In genomic region chr1:155847823-155848529, GRCh38 we compare ENCODE assay signal across 16 cellular contexts. TPM values are rescaled to one million over a fixed set of nuclear protein-coding genes. Genes with fewer than 3 reads are reported as not detected.
DNase-seq lines count a peak whose midpoint lies in the region; ATAC-seq, FAIRE-seq and TF ChIP-seq lines count a peak whose summit lies in the region.
"Had no signal": no experiment of that assay in that cellular context is flagged by ENCODE, and none has a peak within 500 bp of the region (broad histone marks: within the 10 kb centered on the region; RNA-seq: fewer than 3 reads in every experiment).

No MANE protein-coding gene starts in this region.

- no peak overlapping the region for H2AFZ ChIP-seq in astrocyte (ENCODE audit: low read depth, low read length)

- peak in 3 of 4 experiments; percentile 38 to 66 (median 44) for ATAC-seq in T-cell (replicated peaks in 1 of 4)
- ATAC-seq in GM18520 (IDR thresholded peaks at IDR 0.05; ENCODE audit: unreplicated experiment), result no peak

- peaks cover 9% of the 10 kb centered on the region for H3K36me3 ChIP-seq in astrocyte (ENCODE audit: insufficient read depth, low read length)

- H3K27ac ChIP-seq in astrocyte (ENCODE audit: low read depth, low read length), result no peak overlapping the region
- H3K27ac ChIP-seq: vagina had no signal

- TF ChIP-seq CTCF in astrocyte (IDR thresholded peaks at IDR 0.05; ENCODE audit: insufficient read depth, low read depth, low read length) (no peak), osteocyte (IDR thresholded peaks at IDR 0.05) (no peak)

- H3K9ac ChIP-seq in astrocyte (ENCODE audit: low read length), result no peak overlapping the region

- H3K36me3 Mint-ChIP-seq in activated CD4-positive, alpha-beta T cell treated with anti-CD3 and anti-CD28 coated beads, Interleukin-2, amount 10 ng/mL, durations not matched to agents 7 days and 5 days (ENCODE audit: low read depth), result peaks cover 70% of the 10 kb centered on the region
- H3K36me3 Mint-ChIP-seq in T-cell, result peaks cover 49% of the 10 kb centered on the region
- peaks cover 26% of the 10 kb centered on the region for H3K36me3 Mint-ChIP-seq in astrocyte (ENCODE audit: low read depth, unreplicated experiment)
- H3K36me3 Mint-ChIP-seq in osteocyte (ENCODE audit: unreplicated experiment), result peaks cover 39% of the 10 kb centered on the region

- DNase-seq in activated CD4-positive, alpha-beta T cell treated with anti-CD3 and anti-CD28 coated beads, Interleukin-2, amount 10 ng/mL, durations not matched to agents 7 days and 5 days, result no peak
- DNase-seq in activated CD4-positive, alpha-beta T cell treated with anti-CD3 and anti-CD28 coated beads for 48 hours, result no peak
- DNase-seq in T-cell, result no peak
- no peak for DNase-seq in astrocyte (ENCODE audit: low read depth)
- DNase-seq in osteocyte (ENCODE audit: extremely low spot score, unreplicated experiment), result no peak
- no peak for DNase-seq in NCI-H2029 treated with DMSO at 0.1 percent for 48 hours (lab: John Stamatoyannopoulos, UW)
- no peak for DNase-seq in GDM1 (lab: John Stamatoyannopoulos, UW)
- DNase-seq: activated CD4-positive, CD25-positive, alpha-beta regulatory T cell; head of caudate nucleus; mammary epithelial cell; NCI-H1048; NCI-H2107; NCI-H82; retina had no signal

- no peaks in the 10 kb centered on the region for H3K27me3 Mint-ChIP-seq in activated CD4-positive, alpha-beta T cell treated with anti-CD3 and anti-CD28 coated beads, Interleukin-2, amount 10 ng/mL, durations not matched to agents 7 days and 5 days
- H3K27me3 Mint-ChIP-seq in T-cell (no peaks in the 10 kb centered on the region), astrocyte (ENCODE audit: low read depth, unreplicated experiment) (no peaks in the 10 kb centered on the region), osteocyte (ENCODE audit: unreplicated experiment) (no peaks in the 10 kb centered on the region)

- POLR2A ChIA-PET in activated CD4-positive, alpha-beta T cell treated with anti-CD3 and anti-CD28 coated beads, Interleukin-2, amount 10 ng/mL, durations not matched to agents 7 days and 5 days (lab: Charles Lee), result no interaction called here
- POLR2A ChIA-PET in T-cell (lab: Charles Lee), result interaction anchor here (0.5 to 1.0 kb wide), 3 partner anchors 8 to 23 kb away, joined by 3 to 6 read pairs (median 4); no protein-coding TSS in a partner anchor

- H3K4me2 ChIP-seq in astrocyte (ENCODE audit: low read length), result no peak overlapping the region

- H4K20me1 ChIP-seq in astrocyte (ENCODE audit: insufficient read depth, low read length), result peaks cover 65% of the 10 kb centered on the region

- H3K4me1 Mint-ChIP-seq in activated CD4-positive, alpha-beta T cell treated with anti-CD3 and anti-CD28 coated beads, Interleukin-2, amount 10 ng/mL, durations not matched to agents 7 days and 5 days, result peaks cover 53% of the 10 kb centered on the region
- H3K4me1 Mint-ChIP-seq in T-cell (peaks cover 63 to 74% (median 73%) of the 10 kb centered on the region in 3 donors), astrocyte (ENCODE audit: low read depth, unreplicated experiment) (peaks cover 6% of the 10 kb centered on the region), osteocyte (ENCODE audit: unreplicated experiment) (peaks cover 4% of the 10 kb centered on the region)

- H3K9me3 ChIP-seq in astrocyte (ENCODE audit: insufficient read depth, low read depth, low read length), result no peaks in the 10 kb centered on the region
- H3K9me3 ChIP-seq: vagina had no signal

- H3K4me1 ChIP-seq in astrocyte (ENCODE audit: insufficient read depth, low read length), result no peaks in the 10 kb centered on the region
- H3K4me1 ChIP-seq: vagina had no signal

- H3K9me3 Mint-ChIP-seq in activated CD4-positive, alpha-beta T cell treated with anti-CD3 and anti-CD28 coated beads, Interleukin-2, amount 10 ng/mL, durations not matched to agents 7 days and 5 days, result no peaks in the 10 kb centered on the region
- no peaks in the 10 kb centered on the region for H3K9me3 Mint-ChIP-seq in T-cell
- H3K9me3 Mint-ChIP-seq in astrocyte (ENCODE audit: unreplicated experiment), result no peaks in the 10 kb centered on the region
- no peaks in the 10 kb centered on the region for H3K9me3 Mint-ChIP-seq in osteocyte (ENCODE audit: unreplicated experiment)

- peaks cover 97% of the 10 kb centered on the region for H3K79me2 ChIP-seq in astrocyte (ENCODE audit: insufficient read depth, low read length)

- no peak overlapping the region for H3K4me3 ChIP-seq in astrocyte (ENCODE audit: insufficient read depth, low read depth, low read length)
- H3K4me3 ChIP-seq: vagina had no signal

- H3K4me3 Mint-ChIP-seq in activated CD4-positive, alpha-beta T cell treated with anti-CD3 and anti-CD28 coated beads, Interleukin-2, amount 10 ng/mL, durations not matched to agents 7 days and 5 days, result peak overlapping the region; percentile 43
- H3K4me3 Mint-ChIP-seq in T-cell, result peak overlapping the region in 1 of 3 donors; percentile 9
- H3K4me3 Mint-ChIP-seq in astrocyte (ENCODE audit: unreplicated experiment), result peak overlapping the region; percentile 4
- H3K4me3 Mint-ChIP-seq in osteocyte (ENCODE audit: unreplicated experiment), result no peak overlapping the region

- CTCF ChIA-PET in activated CD4-positive, alpha-beta T cell treated with anti-CD3 and anti-CD28 coated beads, Interleukin-2, amount 10 ng/mL, durations not matched to agents 7 days and 5 days (lab: Charles Lee), result interaction anchor here (0.6 to 1.0 kb wide), 4 partner anchors 9 to 466 kb away, joined by 3 read pairs; partner anchors contain the start of gene GON4L
- CTCF ChIA-PET in T-cell (lab: Charles Lee), result no interaction called here

- no peaks in the 10 kb centered on the region for H3K27me3 ChIP-seq in astrocyte (ENCODE audit: insufficient read depth, low read length)
- H3K27me3 ChIP-seq: vagina had no signal

- no peak for FAIRE-seq in astrocyte (lab: Jason Lieb, UNC)

- H3K27ac Mint-ChIP-seq in activated CD4-positive, alpha-beta T cell treated with anti-CD3 and anti-CD28 coated beads, Interleukin-2, amount 10 ng/mL, durations not matched to agents 7 days and 5 days, result peak overlapping the region; percentile 63
- H3K27ac Mint-ChIP-seq in T-cell (peak overlapping the region; percentile 2 to 72), astrocyte (ENCODE audit: unreplicated experiment) (no peak overlapping the region), osteocyte (ENCODE audit: unreplicated experiment) (peak overlapping the region; percentile 54)

RNA-seq across cellular contexts. Expression of gene GON4L, which starts 9.0 kb away (rescaled TPM):
- total RNA-seq in activated CD4-positive, alpha-beta T cell treated with anti-CD3 and anti-CD28 coated beads, Interleukin-2, amount 10 ng/mL, durations not matched to agents 7 days and 5 days, result 10 to 100 TPM; 72.3 to 77.0 TPM
- total RNA-seq in T-cell (100 to 1,000 TPM; 101 to 113 (median 105) TPM), astrocyte (52.8 and 58.2 TPM in 2 replicates), osteocyte (56.3 and 57.0 TPM in 2 replicates)

RNA-seq across cellular contexts. Expression of gene SYT11, which starts 11.4 kb away (rescaled TPM):
- 10 to 100 TPM; 14.2 to 15.5 TPM for total RNA-seq in activated CD4-positive, alpha-beta T cell treated with anti-CD3 and anti-CD28 coated beads, Interleukin-2, amount 10 ng/mL, durations not matched to agents 7 days and 5 days
- total RNA-seq in T-cell (10 to 100 TPM in 2 of 5 donors, 1 to 10 TPM in 3; 8.6 to 19.8 (median 9.0) TPM), astrocyte (22.1 and 22.3 TPM in 2 replicates), osteocyte (5.3 TPM in 2 replicates)
